In the genomic region with DNA sequence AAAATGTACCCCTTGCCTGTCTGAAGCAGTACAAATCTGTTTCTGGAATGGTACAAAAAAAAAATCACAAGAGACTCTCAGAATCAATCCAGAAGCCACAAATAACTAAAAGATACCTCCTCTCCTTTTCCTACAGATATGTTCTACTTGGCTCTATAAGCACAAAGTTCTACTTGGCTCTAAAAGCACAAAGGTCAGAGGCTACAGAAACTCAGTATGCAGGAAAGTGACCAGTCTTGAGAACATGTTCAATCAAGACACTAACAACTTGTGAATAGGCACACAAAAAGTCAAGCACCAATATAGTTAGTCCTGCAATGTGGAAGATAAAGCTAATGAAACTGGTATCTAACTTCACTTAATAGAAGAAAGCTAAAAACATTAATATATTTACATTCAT, we compare ENCODE assay signal across 14 cellular contexts. TPM values are rescaled to one million over a fixed set of nuclear protein-coding genes. Genes with fewer than 3 reads are reported as not detected.
A peak's percentile ranks its signal among the peaks of the same experiment; 100 is the strongest.
DNase-seq lines count a peak whose midpoint lies in the region; ATAC-seq, FAIRE-seq and TF ChIP-seq lines count a peak whose summit lies in the region.
"Had no signal": no experiment of that assay in that cellular context is flagged by ENCODE, and none has a peak within 500 bp of the region (broad histone marks: within the 10 kb centered on the region; RNA-seq: fewer than 3 reads in every experiment).

No MANE protein-coding gene starts in this region.

- H3K9me3 Mint-ChIP-seq in CD4-positive, CD25-positive, alpha-beta regulatory T cell, result peaks cover 3 to 18% (median 8%) of the 10 kb centered on the region in 7 donors
- peaks cover 5 to 16% of the 10 kb centered on the region in 2 donors for H3K9me3 Mint-ChIP-seq in stimulated activated naive B cell treated with anti-CD40 and anti-IgM and Interleukin-4, amounts not matched to agents 10 μg/mL and 1 μg/mL and 100 μg/mL, for 72 hours

- no peaks in the 10 kb centered on the region for H3K27me3 ChIP-seq in CD4-positive, CD25-positive, alpha-beta regulatory T cell (ENCODE audit: control insufficient read depth, insufficient read depth, low read length)
- no peaks in the 10 kb centered on the region for H3K27me3 ChIP-seq in RWPE2 (ENCODE audit: insufficient read depth, poor library complexity, severe bottlenecking)
- H3K27me3 ChIP-seq in keratinocyte (ENCODE audit: control insufficient read depth, extremely low read depth, insufficient read depth, low read length), result no peaks in the 10 kb centered on the region
- no peaks in the 10 kb centered on the region for H3K27me3 ChIP-seq in upper lobe of right lung

- H3K4me3 ChIP-seq in CD4-positive, CD25-positive, alpha-beta regulatory T cell (ENCODE audit: low read depth, low read length), result no peak overlapping the region
- H3K4me3 ChIP-seq in RWPE2 (ENCODE audit: severe bottlenecking) (no peak overlapping the region), keratinocyte (ENCODE audit: control insufficient read depth in 2 of 3, extremely low read depth in 1 of 3, insufficient read depth in 2 of 3, low read depth in 1 of 3, low read length in 3 of 3) (peak overlapping the region in 2 of 3 experiments; percentile 35 to 39), upper lobe of right lung (no peak overlapping the region)

- peak overlapping the region; percentile 78 for H3K4me2 ChIP-seq in keratinocyte (ENCODE audit: control insufficient read depth, extremely low read depth, insufficient read depth, low read depth, low read length)

- no peak for ATAC-seq in CD4-positive, CD25-positive, alpha-beta regulatory T cell (ENCODE audit: low read depth in 2 of 2)
- peak; percentile 20 for ATAC-seq in GM21786 (IDR thresholded peaks at IDR 0.05; ENCODE audit: unreplicated experiment)
- peak; percentile 28; the same call in 2 of the 3 replicates for ATAC-seq in RWPE2 (ENCODE audit: low read depth)
- ATAC-seq in upper lobe of right lung, result no peak
- ATAC-seq in GM18505 (IDR thresholded peaks at IDR 0.05; ENCODE audit: unreplicated experiment), result no peak
- ATAC-seq in HG03565 (IDR thresholded peaks at IDR 0.05; ENCODE audit: unreplicated experiment), result no peak
- ATAC-seq in stimulated activated naive B cell treated with anti-CD40 and anti-IgM and Interleukin-4, amounts not matched to agents 10 μg/mL and 1 μg/mL and 100 μg/mL, for 72 hours (replicated peaks), result no peak

- no peak overlapping the region for H3K27ac ChIP-seq in CD4-positive, CD25-positive, alpha-beta regulatory T cell (ENCODE audit: insufficient read depth, low read length, poor library complexity, severe bottlenecking)
- H3K27ac ChIP-seq in RWPE2 (ENCODE audit: poor library complexity, severe bottlenecking), result peak overlapping the region; percentile 71
- H3K27ac ChIP-seq in keratinocyte (ENCODE audit: control insufficient read depth, insufficient read depth, low read length), result peak overlapping the region; percentile 74
- H3K27ac ChIP-seq in upper lobe of right lung, result no peak overlapping the region

- H2AFZ ChIP-seq in keratinocyte (ENCODE audit: control insufficient read depth, low read length), result no peak overlapping the region

- H3K27ac Mint-ChIP-seq in CD4-positive, CD25-positive, alpha-beta regulatory T cell, result peak overlapping the region in 2 of 3 donors; percentile 16 to 20
- no peak overlapping the region for H3K27ac Mint-ChIP-seq in stimulated activated naive B cell treated with anti-CD40 and anti-IgM and Interleukin-4, amounts not matched to agents 10 μg/mL and 1 μg/mL and 100 μg/mL, for 72 hours

- no peaks in the 10 kb centered on the region for H3K27me3 Mint-ChIP-seq in CD4-positive, CD25-positive, alpha-beta regulatory T cell
- H3K27me3 Mint-ChIP-seq in stimulated activated naive B cell treated with anti-CD40 and anti-IgM and Interleukin-4, amounts not matched to agents 10 μg/mL and 1 μg/mL and 100 μg/mL, for 72 hours, result no peaks in the 10 kb centered on the region

- H3K36me3 ChIP-seq in CD4-positive, CD25-positive, alpha-beta regulatory T cell (ENCODE audit: control insufficient read depth, insufficient read depth, low read length), result peaks cover 18% of the 10 kb centered on the region
- peaks cover 77% of the 10 kb centered on the region for H3K36me3 ChIP-seq in RWPE2 (ENCODE audit: low read depth)
- peaks cover 5 to 19% of the 10 kb centered on the region in 2 experiments for H3K36me3 ChIP-seq in keratinocyte (ENCODE audit: control insufficient read depth in 2 of 2, extremely low read depth in 1 of 2, insufficient read depth in 2 of 2, low read length in 2 of 2)
- peaks cover 36% of the 10 kb centered on the region for H3K36me3 ChIP-seq in upper lobe of right lung

- H3K79me2 ChIP-seq in keratinocyte (ENCODE audit: control insufficient read depth, insufficient read depth, low read length), result peaks cover 97% of the 10 kb centered on the region

- H3K4me1 ChIP-seq in CD4-positive, CD25-positive, alpha-beta regulatory T cell (ENCODE audit: control insufficient read depth, insufficient read depth, low read length, poor library complexity, severe bottlenecking), result peaks cover 8% of the 10 kb centered on the region
- H3K4me1 ChIP-seq in RWPE2 (ENCODE audit: insufficient read depth, poor library complexity, severe bottlenecking), result peaks cover 42% of the 10 kb centered on the region
- peaks cover 36% of the 10 kb centered on the region for H3K4me1 ChIP-seq in keratinocyte (ENCODE audit: control insufficient read depth, extremely low read depth, insufficient read depth, low read length)
- H3K4me1 ChIP-seq in upper lobe of right lung, result peaks cover 11% of the 10 kb centered on the region

- H3K36me3 Mint-ChIP-seq in CD4-positive, CD25-positive, alpha-beta regulatory T cell, result peaks cover 45% of the 10 kb centered on the region
- peaks cover 34 to 53% of the 10 kb centered on the region in 2 donors for H3K36me3 Mint-ChIP-seq in stimulated activated naive B cell treated with anti-CD40 and anti-IgM and Interleukin-4, amounts not matched to agents 10 μg/mL and 1 μg/mL and 100 μg/mL, for 72 hours

- TF ChIP-seq CTCF in RWPE2 (IDR thresholded peaks at IDR 0.05; ENCODE audit: poor library complexity, severe bottlenecking) (no peak), keratinocyte (optimal IDR thresholded peaks at IDR 0.05 in 1 of 3, IDR thresholded peaks at IDR 0.05 in 1 of 3, conservative IDR thresholded peaks at IDR 0.05 in 1 of 3; ENCODE audit: extremely low read depth in 1 of 3, insufficient read depth in 2 of 3, low read length in 3 of 3) (no peak), upper lobe of right lung (IDR thresholded peaks at IDR 0.05) (no peak)

- dilution Hi-C loops in keratinocyte (cut with MboI; ENCODE audit: extremely low pct_ligation_motif_present, low sequenced_read_pairs), result no loop called here

- H3K9me3 ChIP-seq in CD4-positive, CD25-positive, alpha-beta regulatory T cell (ENCODE audit: control insufficient read depth in 2 of 2, low read length in 2 of 2), result peaks cover 12 to 18% of the 10 kb centered on the region in 2 experiments
- peaks cover 6% of the 10 kb centered on the region for H3K9me3 ChIP-seq in RWPE2 (ENCODE audit: severe bottlenecking)
- H3K9me3 ChIP-seq in keratinocyte (ENCODE audit: control insufficient read depth, low read depth, low read length), result no peaks in the 10 kb centered on the region
- peaks cover 5% of the 10 kb centered on the region for H3K9me3 ChIP-seq in upper lobe of right lung

- no peak for DNase-seq in CD4-positive, CD25-positive, alpha-beta regulatory T cell
- DNase-seq in RWPE2 (ENCODE audit: low spot score) (no peak), keratinocyte (ENCODE audit: low read depth, low spot score) (no peak), upper lobe of right lung (no peak)
- DNase-seq in stimulated activated naive B cell treated with anti-CD40 and anti-IgM and Interleukin-4, amounts not matched to agents 10 μg/mL and 1 μg/mL and 100 μg/mL, for 72 hours, result no peak
- DNase-seq: activated CD4-positive, alpha-beta T cell treated with anti-CD3 and anti-CD28 coated beads, Interleukin-2, amount 50 U/mL, for 48 hours; AML-193; H9; NCI-H2171; SHP77; stimulated activated CD4-positive, alpha-beta T cell treated with anti-CD3 and anti-CD28 coated beads, Interleukin-12 subunit alpha, Interleukin-12 subunit beta, amount 100 ng/mL, for 4 hours had no signal

- peaks cover 25 to 44% (median 35%) of the 10 kb centered on the region in 4 donors for H3K4me1 Mint-ChIP-seq in CD4-positive, CD25-positive, alpha-beta regulatory T cell
- H3K4me1 Mint-ChIP-seq in stimulated activated naive B cell treated with anti-CD40 and anti-IgM and Interleukin-4, amounts not matched to agents 10 μg/mL and 1 μg/mL and 100 μg/mL, for 72 hours, result peaks cover 9 to 27% of the 10 kb centered on the region in 2 donors

- no peak for FAIRE-seq in keratinocyte (lab: Jason Lieb, UNC)

- no peaks in the 10 kb centered on the region for H4K20me1 ChIP-seq in keratinocyte (ENCODE audit: control insufficient read depth, extremely low read depth, insufficient read depth, low read length)

- H3K9me1 ChIP-seq in keratinocyte (ENCODE audit: control insufficient read depth, extremely low read depth, insufficient read depth, low read length), result no peaks in the 10 kb centered on the region

- peak overlapping the region; percentile 60 for H3K9ac ChIP-seq in keratinocyte (ENCODE audit: control insufficient read depth, extremely low read depth, insufficient read depth, low read length)

- TF ChIP-seq POLR2A in GM18505 (IDR thresholded peaks at IDR 0.05; ENCODE audit: borderline replicate concordance, extremely low read depth, insufficient read depth, insufficient read length), result no peak

- intact Hi-C loops in upper lobe of right lung (cut with DNase I), result no loop called here

- H3K4me3 Mint-ChIP-seq in CD4-positive, CD25-positive, alpha-beta regulatory T cell, result no peak overlapping the region
- H3K4me3 Mint-ChIP-seq in stimulated activated naive B cell treated with anti-CD40 and anti-IgM and Interleukin-4, amounts not matched to agents 10 μg/mL and 1 μg/mL and 100 μg/mL, for 72 hours, result peak overlapping the region in 1 of 2 donors; percentile 1
- H3K4me3 Mint-ChIP-seq: H9 had no signal

RNA-seq across cellular contexts. Expression of gene PPP4R1, which starts 19.2 kb away (rescaled TPM):
- 59.7 TPM for total RNA-seq in CD4-positive, CD25-positive, alpha-beta regulatory T cell
- 10 to 100 TPM in 3 of 4 donors, 1 to 10 TPM in 1; 8.9 to 21.6 (median 14.0) TPM for polyA plus RNA-seq in CD4-positive, CD25-positive, alpha-beta regulatory T cell
- 200 to 221 TPM (median 209 TPM) in 3 replicates for polyA plus RNA-seq in keratinocyte
- polyA plus RNA-seq in keratinocyte (2011; ENCODE audit: low read depth), result 101 TPM
- polyA plus RNA-seq in keratinocyte (2011; cell fraction: cytosol; rRNA removed), result 119 and 143 TPM in 2 replicates
- 275 and 293 TPM in 2 replicates for polyA plus RNA-seq in keratinocyte (2011; cell fraction: nucleus; rRNA removed)
- polyA plus RNA-seq in keratinocyte (2012; ENCODE audit: low replicate concordance), result 83.8 and 102 TPM in 2 replicates
- polyA minus RNA-seq in keratinocyte, result 216 to 410 TPM (median 387 TPM) in 3 replicates
- 124 TPM for polyA minus RNA-seq in keratinocyte (2011; cell fraction: cytosol; rRNA and poly(A)+ RNA removed)
- polyA minus RNA-seq in keratinocyte (2011; cell fraction: nucleus; rRNA and poly(A)+ RNA removed), result 142 and 262 TPM in 2 replicates
- total RNA-seq in upper lobe of right lung, result 141 TPM

Comparison
In these comparisons a context has a peak if more than half of its experiments do, and no peak if none do; other contexts are left out.
1. ATAC-seq: peak in GM21786 (single experiment) and RWPE2 (single experiment); none in CD4-positive, CD25-positive, alpha-beta regulatory T cell (0 of 2), upper lobe of right lung (single experiment), GM18505 (single experiment), HG03565 (single experiment) and stimulated activated naive B cell treated with anti-CD40 and anti-IgM and Interleukin-4, amounts not matched to agents 10 μg/mL and 1 μg/mL and 100 μg/mL, for 72 hours (0 of 2).
2. H3K27ac ChIP-seq: peak in RWPE2 (single experiment) and keratinocyte (single experiment); none in CD4-positive, CD25-positive, alpha-beta regulatory T cell (single experiment) and upper lobe of right lung (single experiment).
3. H3K4me3 ChIP-seq: peak in keratinocyte (2 of 3); none in CD4-positive, CD25-positive, alpha-beta regulatory T cell (single experiment), RWPE2 (single experiment) and upper lobe of right lung (single experiment).